10 cellular contexts compared by ENCODE assay signal in the genomic region with DNA sequence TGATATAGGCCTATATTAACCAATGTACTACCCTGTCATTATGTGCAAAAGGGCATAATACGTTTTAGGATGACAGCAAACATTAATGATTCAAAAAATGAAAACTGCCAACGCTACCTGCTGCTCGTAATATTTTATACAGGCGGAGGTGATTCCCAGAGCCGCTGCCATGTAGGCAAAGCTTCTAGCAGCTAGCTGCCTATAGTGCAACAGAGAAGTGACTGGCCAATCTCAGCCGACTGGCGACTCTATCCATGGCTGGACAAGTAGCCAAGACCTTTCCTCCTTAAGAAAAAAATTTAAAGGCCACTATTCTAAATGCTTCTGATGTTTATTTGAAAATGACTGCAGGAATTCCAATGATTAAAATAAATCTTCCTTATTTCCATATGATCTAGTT. TPM values are rescaled to one million over a fixed set of nuclear protein-coding genes. Genes with fewer than 3 reads are reported as not detected.
DNase-seq lines count a peak whose midpoint lies in the region; FAIRE-seq and TF ChIP-seq lines count a peak whose summit lies in the region.
"Had no signal": no experiment of that assay in that cellular context is flagged by ENCODE, and none has a peak within 500 bp of the region (broad histone marks: within the 10 kb centered on the region; RNA-seq: fewer than 3 reads in every experiment).

No MANE protein-coding gene starts in this region.

- peaks cover 0 to 34% (median 0%) of the 10 kb centered on the region in 4 donors for H3K4me1 ChIP-seq in tibial nerve

- peak; percentile 30 for DNase-seq in SK-N-DZ (ENCODE audit: low spot score)
- peak; percentile 19 for DNase-seq in fibroblast of gingiva (ENCODE audit: low read depth)
- peak; percentile 24 for DNase-seq in myocyte (ENCODE audit: low read depth)
- no peak for DNase-seq in tibial nerve (ENCODE audit: low spot score in 2 of 2)
- no peak for DNase-seq in HTR-8/SVneo (ENCODE audit: insufficient read length, low spot score)
- no peak for DNase-seq in Kasumi-1 (lab: John Stamatoyannopoulos, UW)
- no peak for DNase-seq in GM10248 (ENCODE audit: extremely low spot score)
- no peak for DNase-seq in NCI-H748 (lab: John Stamatoyannopoulos, UW; ENCODE audit: unreplicated experiment)
- DNase-seq: NCI-H146 had no signal

- H3K9me3 ChIP-seq in tibial nerve: no peaks in the 10 kb centered on the region

- TF ChIP-seq CTCF in tibial nerve (IDR thresholded peaks at IDR 0.05) (no peak), GM10248 (IDR thresholded peaks at IDR 0.05; ENCODE audit: control extremely low read depth, extremely low read depth, low read depth, missing control alignments) (no peak)

- no peak for TF ChIP-seq POLR2A in tibial nerve (IDR thresholded peaks at IDR 0.05)

- H3K4me3 ChIP-seq in tibial nerve: peak overlapping the region in 3 of 4 donors; percentile 43 to 52 (median 51)

- no peaks in the 10 kb centered on the region for H3K27me3 ChIP-seq in tibial nerve

- H3K27ac ChIP-seq in tibial nerve: peak overlapping the region in 3 of 4 donors; percentile 42 to 77 (median 45)

- CTCF ChIA-PET in GM10248 (lab: Yijun Ruan, JAX): interaction anchor here (1.1 kb wide), 1 partner anchor 11 kb away, joined by 4 read pairs; no protein-coding TSS in a partner anchor

- no peaks in the 10 kb centered on the region for H3K36me3 ChIP-seq in tibial nerve

- POLR2A ChIA-PET in GM10248 (lab: Yijun Ruan, JAX): no interaction called here

- no peak for TF ChIP-seq EP300 in tibial nerve (IDR thresholded peaks at IDR 0.05)

- 74 to 76% methylated on average over 7 of the region's 7 CpGs for WGBS in tibial nerve, 2 donors

- no peak for FAIRE-seq in HTR-8/SVneo (lab: Jason Lieb, UNC)

RNA-seq across cellular contexts. Expression of gene PPARGC1A, which starts 1.9 kb away (rescaled TPM):
- polyA plus RNA-seq in SK-N-DZ (2014; cell fraction: cytosol; rRNA removed): 2.0 and 2.6 TPM in 2 replicates
- 2.3 and 2.5 TPM in 2 replicates for polyA plus RNA-seq in SK-N-DZ (2014; cell fraction: nucleus; rRNA removed)
- total RNA-seq in myocyte (4.8 and 8.2 TPM in 2 replicates), tibial nerve (10 to 100 TPM in 1 of 4 donors, 1 to 10 TPM in 3; 4.6 to 14.7 (median 6.8) TPM)
- polyA plus RNA-seq in myocyte (2012): 0.52 TPM
- total RNA-seq: activated T-helper 2 cell treated with anti-CD3 and anti-CD28 coated beads, Interferon-gamma antibody, Interleukin-2, Interleukin-4, amounts not matched to agents 10 μg/mL and 5 μg/mL and 100 μg/mL, durations not matched to agents 14 hours and 24 hours and 36 hours had no signal

Comparison
In these comparisons a context has a peak if more than half of its experiments do, and no peak if none do; other contexts are left out.
1. DNase-seq: peak in SK-N-DZ (single experiment), fibroblast of gingiva (single experiment) and myocyte (single experiment); none in tibial nerve (0 of 2), HTR-8/SVneo (single experiment), Kasumi-1 (0 of 2), GM10248 (single experiment) and NCI-H748 (single experiment).